Comparison of ENCODE assay signal across 20 cellular contexts in the genomic region with DNA sequence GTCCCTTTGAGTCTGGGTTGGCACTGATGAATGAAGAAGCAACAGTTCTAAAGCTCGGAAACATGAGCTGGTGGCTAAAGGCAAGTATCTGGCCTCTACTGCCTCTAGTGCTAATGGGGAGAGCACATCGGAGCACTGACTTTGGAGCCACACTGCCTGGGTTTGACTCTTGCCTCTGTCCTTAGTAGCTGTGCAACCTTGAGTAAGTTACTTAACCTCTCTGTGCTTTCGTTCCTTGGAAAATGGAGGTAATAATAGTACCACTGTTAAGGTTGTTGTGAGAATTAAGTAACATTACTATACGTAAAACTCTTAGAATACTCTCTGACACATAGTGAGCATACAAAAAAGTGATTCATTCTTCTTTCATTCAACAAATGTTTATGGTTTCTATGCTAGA.
A peak's percentile ranks its signal among the peaks of the same experiment; 100 is the strongest.
DNase-seq lines count a peak whose midpoint lies in the region; ATAC-seq, FAIRE-seq and TF ChIP-seq lines count a peak whose summit lies in the region.
"Had no signal": no experiment of that assay in that cellular context is flagged by ENCODE, and none has a peak within 500 bp of the region (broad histone marks: within the 10 kb centered on the region; RNA-seq: fewer than 3 reads in every experiment).

No MANE protein-coding gene starts in this region.

- H3K9me3 ChIP-seq in HepG2 (ENCODE audit: low read length) (no peaks in the 10 kb centered on the region), right lobe of liver (no peaks in the 10 kb centered on the region), H1 (ENCODE audit: insufficient read depth in 2 of 2, low read depth in 1 of 2, low read length in 1 of 2) (no peaks in the 10 kb centered on the region), A673 (ENCODE audit: low read depth, low read length, poor library complexity, severe bottlenecking) (no peaks in the 10 kb centered on the region)
- H3K9me3 ChIP-seq: BLaER1 treated with 17β-estradiol and CSF1 and Interleukin-3, amounts not matched to agents 10 nM and 100 nM; Caco-2 had no signal

- no peak overlapping the region for H3K4ac ChIP-seq in H1 (replicated peaks; ENCODE audit: insufficient read length, low read depth, low read length)

- H2AK5ac ChIP-seq in H1 (ENCODE audit: low read depth, low read length): no peak overlapping the region

- TF ChIP-seq RAD21 in HepG2 (CRISPR knock-in tag; IDR thresholded peaks at IDR 0.05): no peak
- TF ChIP-seq RAD21 in H1 (IDR thresholded peaks at IDR 0.05 in 1 of 2, conservative IDR thresholded peaks at IDR 0.05 in 1 of 2; ENCODE audit: low read depth in 2 of 2, low read length in 2 of 2): no peak

- peaks cover 2% of the 10 kb centered on the region; the same call in 1 of the 2 replicates for H3K23me2 ChIP-seq in H1 (ENCODE audit: low read depth, low read length)

- no peak overlapping the region for H4K8ac ChIP-seq in H1 (ENCODE audit: extremely low read depth, insufficient read depth, low read length)

- H2BK120ac ChIP-seq in H1 (replicated peaks; ENCODE audit: low read depth, low read length): no peak overlapping the region

- H3K9ac ChIP-seq in HepG2 (ENCODE audit: insufficient read depth, low read depth, low read length): no peak overlapping the region
- H3K9ac ChIP-seq in H1 (replicated peaks in 1 of 4; ENCODE audit: extremely low read depth in 1 of 4, low read depth in 3 of 4, low read length in 3 of 4): no peak overlapping the region
- H3K9ac ChIP-seq: BLaER1 treated with 17β-estradiol and CSF1 and Interleukin-3, amounts not matched to agents 10 nM and 100 nM had no signal

- H3K18ac ChIP-seq in H1 (ENCODE audit: extremely low read depth, low read length): no peak overlapping the region

- H3K4me1 ChIP-seq in HepG2 (ENCODE audit: insufficient read depth, low read length): no peaks in the 10 kb centered on the region
- H3K4me1 ChIP-seq in right lobe of liver: peaks cover 0 to under 1% (median 0%) of the 10 kb centered on the region in 4 donors
- H3K4me1 ChIP-seq in H1 (replicated peaks in 1 of 4; ENCODE audit: control insufficient read depth in 3 of 4, insufficient read depth in 4 of 4, low read length in 3 of 4): peaks cover 0 to 6% (median 4%) of the 10 kb centered on the region in 4 experiments; a peak in 3 of 7 replicates
- peaks cover 11% of the 10 kb centered on the region for H3K4me1 ChIP-seq in A673 (ENCODE audit: insufficient read depth, low read length, poor library complexity, severe bottlenecking)
- H3K4me1 ChIP-seq: BLaER1 treated with 17β-estradiol and CSF1 and Interleukin-3, amounts not matched to agents 10 nM and 100 nM; Caco-2 had no signal

- in situ Hi-C loops in HepG2 (cut with HindIII; ENCODE audit: extremely low pct_ligation_motif_present, low pct_unique_long_range_greater_than_20kb): no loop called here

- no peak overlapping the region for H2BK5ac ChIP-seq in H1 (ENCODE audit: low read depth, low read length)

- no peak overlapping the region for H3K23ac ChIP-seq in H1 (ENCODE audit: insufficient read length)

- H3K79me2 ChIP-seq in HepG2 (ENCODE audit: insufficient read depth, low read length) (no peaks in the 10 kb centered on the region), H1 (ENCODE audit: control insufficient read depth in 1 of 2, insufficient read depth in 2 of 2, low read length in 2 of 2) (no peaks in the 10 kb centered on the region)

- H4K5ac ChIP-seq in H1 (ENCODE audit: insufficient read length, low read depth, low read length): no peak overlapping the region

- POLR2A ChIA-PET in HepG2 (lab: Yijun Ruan, JAX) (no interaction called here), H1 (lab: Charles Lee; ENCODE audit: partially characterized antibody) (no interaction called here), A673 (lab: Charles Lee; ENCODE audit: low non-redundant PET) (interaction anchor here (0.6 kb wide), 1 partner anchor 28 kb away, joined by 9 read pairs; no protein-coding TSS in a partner anchor)

- TF ChIP-seq POLR2A in HepG2 (IDR thresholded peaks at IDR 0.05; ENCODE audit: insufficient read depth in 1 of 2, low read depth in 2 of 2, low read length in 2 of 2) (no peak), right lobe of liver (IDR thresholded peaks at IDR 0.05) (no peak), H1 (IDR thresholded peaks at IDR 0.05; ENCODE audit: control extremely low read depth in 1 of 2, low read depth in 2 of 2, low read length in 2 of 2) (no peak)

- FAIRE-seq in HepG2 (lab: Jason Lieb, UNC): no peak
- FAIRE-seq in H1 (lab: Jason Lieb, UNC): no peak
- FAIRE-seq: D721Med, GM12878, GM12892, GM18507 had no signal

- H3K79me1 ChIP-seq in H1 (ENCODE audit: low read depth, low read length): no peaks in the 10 kb centered on the region

- H2AFZ ChIP-seq in HepG2 (ENCODE audit: low read length) (no peak overlapping the region), H1 (ENCODE audit: low read length) (no peak overlapping the region)

- 37% methylated on average over 4 of the region's 4 CpGs for WGBS in HepG2 (ENCODE audit: low lambda C conversion rate)
- 34% methylated on average over 2 of the region's 4 CpGs for WGBS in right lobe of liver (ENCODE audit: insufficient coverage, low coverage, low lambda C conversion rate, missing lambda C conversion rate)
- WGBS in H1 (ENCODE audit: extremely low coverage in 1 of 2, insufficient coverage in 1 of 2, insufficient read length in 1 of 2, insufficient replicate concordance in 2 of 2, low coverage in 1 of 2, low lambda C conversion rate in 2 of 2, missing lambda C conversion rate in 1 of 2), 2 experiments: 78% methylated on average over 4 of the region's 4 CpGs; no CpG with 5 or more reads in 1 of the 2 experiments

- ATAC-seq in HepG2: no peak
- ATAC-seq in right lobe of liver: no peak
- ATAC-seq: CD8-positive, alpha-beta T cell; GM12878 had no signal

- H4K20me1 ChIP-seq in HepG2 (ENCODE audit: insufficient read depth, low read length): no peaks in the 10 kb centered on the region
- no peaks in the 10 kb centered on the region for H4K20me1 ChIP-seq in H1 (replicated peaks in 1 of 2; ENCODE audit: control insufficient read depth in 1 of 2, insufficient read depth in 2 of 2, low read length in 2 of 2)
- H4K20me1 ChIP-seq: BLaER1 treated with 17β-estradiol and CSF1 and Interleukin-3, amounts not matched to agents 10 nM and 100 nM had no signal

- H2BK12ac ChIP-seq in H1 (ENCODE audit: low read depth, low read length): no peak overlapping the region

- no peak overlapping the region for H2BK15ac ChIP-seq in H1 (ENCODE audit: low read length)

- H3K14ac ChIP-seq in H1 (ENCODE audit: insufficient read length): no peak overlapping the region

- peaks cover 0 to 10% of the 10 kb centered on the region in 2 experiments; a peak in 3 of 5 replicates for H3K27me3 ChIP-seq in HepG2 (ENCODE audit: control insufficient read depth in 1 of 2, insufficient read depth in 2 of 2, low read length in 2 of 2)
- H3K27me3 ChIP-seq in right lobe of liver: peaks cover 0 to 7% of the 10 kb centered on the region in 2 donors
- no peaks in the 10 kb centered on the region for H3K27me3 ChIP-seq in H1 (replicated peaks in 1 of 4; ENCODE audit: control insufficient read depth in 3 of 4, extremely low read depth in 1 of 4, insufficient read depth in 3 of 4, low read length in 3 of 4)
- no peaks in the 10 kb centered on the region for H3K27me3 ChIP-seq in A673 (replicated peaks; ENCODE audit: insufficient read depth, low read depth, low read length, poor library complexity)
- H3K27me3 ChIP-seq: BLaER1 treated with 17β-estradiol and CSF1 and Interleukin-3, amounts not matched to agents 10 nM and 100 nM had no signal

- TF ChIP-seq CTCF in HepG2 (CRISPR knock-in tag; IDR thresholded peaks at IDR 0.05): no peak
- TF ChIP-seq CTCF in right lobe of liver (IDR thresholded peaks at IDR 0.05): no peak
- TF ChIP-seq CTCF in H1 (IDR thresholded peaks at IDR 0.05; ENCODE audit: control extremely low read depth in 1 of 3, insufficient read depth in 1 of 3, low read depth in 1 of 3, low read length in 3 of 3): no peak
- no peak for TF ChIP-seq CTCF in A673 (conservative IDR thresholded peaks at IDR 0.05; ENCODE audit: low read depth, low read length)

- no peak for DNase-seq in HepG2 (ENCODE audit: low spot score)
- DNase-seq in right lobe of liver: no peak
- DNase-seq in RKO (ENCODE audit: low spot score): peak; percentile 19
- DNase-seq in H1 (ENCODE audit: low read depth in 1 of 2, low spot score in 2 of 2): no peak
- no peak for DNase-seq in EL
- no peak for DNase-seq in A673 (ENCODE audit: low spot score)
- DNase-seq: AML-193; Caco-2; Calu3; CD4-positive, alpha-beta T cell; CD8-positive, alpha-beta T cell; DMS79 treated with DMSO at 0.1 percent for 48 hours; GDM1 had no signal

- TF ChIP-seq EP300 in HepG2 (IDR thresholded peaks at IDR 0.05; ENCODE audit: low read depth in 2 of 2, low read length in 2 of 2): no peak
- no peak for TF ChIP-seq EP300 in HepG2 (CRISPR knock-in tag; IDR thresholded peaks at IDR 0.05; ENCODE audit: borderline replicate concordance)
- TF ChIP-seq EP300 in H1 (IDR thresholded peaks at IDR 0.05; ENCODE audit: borderline replicate concordance in 1 of 2, low read depth in 2 of 2, low read length in 2 of 2): no peak

- H3K36me3 ChIP-seq in HepG2 (replicated peaks in 1 of 2; ENCODE audit: control insufficient read depth in 1 of 2, insufficient read depth in 2 of 2, low read length in 2 of 2): no peaks in the 10 kb centered on the region
- no peaks in the 10 kb centered on the region for H3K36me3 ChIP-seq in right lobe of liver
- H3K36me3 ChIP-seq in H1 (ENCODE audit: control insufficient read depth in 2 of 4, insufficient read depth in 4 of 4, low read length in 3 of 4): no peaks in the 10 kb centered on the region
- no peaks in the 10 kb centered on the region for H3K36me3 ChIP-seq in A673 (ENCODE audit: insufficient read depth, low read length, poor library complexity, severe bottlenecking)
- H3K36me3 ChIP-seq: BLaER1 treated with 17β-estradiol and CSF1 and Interleukin-3, amounts not matched to agents 10 nM and 100 nM had no signal

- no peak overlapping the region for H4K91ac ChIP-seq in H1 (replicated peaks; ENCODE audit: insufficient read length, low read length)

- no TSS peak for BruUV-seq in HepG2 (replicated peaks; lab: Mats Ljungman, UMichigan)
- BruUV-seq in A673 (replicated peaks; lab: Mats Ljungman, UMichigan): no TSS peak

- H3K27ac ChIP-seq in HepG2 (ENCODE audit: extremely low read length, insufficient read depth, low read length) (no peak overlapping the region), right lobe of liver (no peak overlapping the region), H1 (ENCODE audit: low read depth, low read length) (no peak overlapping the region), A673 (ENCODE audit: low read depth, low read length, poor library complexity, severe bottlenecking) (no peak overlapping the region)
- H3K27ac ChIP-seq: 22Rv1; BLaER1 treated with 17β-estradiol and CSF1 and Interleukin-3, amounts not matched to agents 10 nM and 100 nM; C4-2B had no signal

- H3K56ac ChIP-seq in H1 (replicated peaks; ENCODE audit: insufficient read length, low read depth, low read length): no peak overlapping the region

- H3K4me2 ChIP-seq in HepG2 (ENCODE audit: low read depth, low read length): no peak overlapping the region
- H3K4me2 ChIP-seq in H1 (ENCODE audit: insufficient read depth in 1 of 2, low read depth in 2 of 2, low read length in 2 of 2): no peak overlapping the region
- H3K4me2 ChIP-seq: BLaER1 treated with 17β-estradiol and CSF1 and Interleukin-3, amounts not matched to agents 10 nM and 100 nM had no signal

- CTCF ChIA-PET in HepG2 (lab: Yijun Ruan, JAX; ENCODE audit: low intra/inter-chr PET ratio, low total read pairs) (no interaction called here), H1 (lab: Charles Lee; ENCODE audit: partially characterized antibody) (interaction anchor here (0.6 to 1.5 kb wide), 5 partner anchors 20 to 254 kb away, joined by 3 to 5 read pairs (median 3); no protein-coding TSS in a partner anchor), A673 (lab: Charles Lee) (no interaction called here)

- intact Hi-C loops in HepG2 (cut with micrococcal nuclease; ENCODE audit: unreplicated experiment): no loop called here
- intact Hi-C loops in right lobe of liver (cut with DNase I): no loop called here
- intact Hi-C loops in A673 (cut with micrococcal nuclease; ENCODE audit: unreplicated experiment): no loop called here

- H3K4me3 ChIP-seq in HepG2 (replicated peaks in 1 of 3; ENCODE audit: insufficient read depth in 1 of 3, low read depth in 2 of 3, low read length in 3 of 3) (no peak overlapping the region), right lobe of liver (no peak overlapping the region), H1 (ENCODE audit: extremely low read depth in 1 of 4, insufficient read depth in 2 of 4, low read depth in 3 of 4, low read length in 4 of 4) (no peak overlapping the region), A673 (ENCODE audit: low read depth, low read length, poor library complexity, severe bottlenecking) (no peak overlapping the region)
- H3K4me3 ChIP-seq: BLaER1 treated with 17β-estradiol and CSF1 and Interleukin-3, amounts not matched to agents 10 nM and 100 nM; GM12878 had no signal

- H2BK20ac ChIP-seq in H1 (ENCODE audit: low read length): no peak overlapping the region

Comparison
In these comparisons a context has a peak if more than half of its experiments do, and no peak if none do; other contexts are left out.
1. Of the 41 proteins assayed by ChIP-seq in both HepG2 and H1: peak only in HepG2: none; only in H1: KDM1A; in both: none; in neither: 39; mixed calls (peak in some experiments, not most) for 1.